Comparison of ENCODE assay signal across 1 cellular context in the genomic region with DNA sequence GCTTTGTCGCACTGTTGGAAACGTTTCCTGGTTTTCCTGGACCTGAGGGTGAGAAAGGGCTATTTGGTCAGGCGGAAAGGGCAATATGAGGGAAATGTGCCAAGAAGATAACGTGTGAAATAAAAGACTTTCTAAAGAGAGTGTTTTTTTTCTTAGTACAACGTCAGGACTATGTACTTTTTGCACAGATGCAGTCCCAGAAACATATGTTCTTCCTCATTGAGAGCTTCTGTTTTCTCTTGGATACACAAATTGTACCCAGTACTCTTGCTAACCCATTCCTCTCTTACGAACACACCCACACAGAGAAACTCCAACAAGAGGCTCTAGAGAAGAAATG.
TF ChIP-seq lines count a peak whose summit lies in the region.

No MANE protein-coding gene starts in this region.

TF ChIP-seq in K562, 482 proteins besides CTCF, POLR2A, EP300 and RAD21 (continued from another document):
- TF ChIP-seq, protein P1, sequence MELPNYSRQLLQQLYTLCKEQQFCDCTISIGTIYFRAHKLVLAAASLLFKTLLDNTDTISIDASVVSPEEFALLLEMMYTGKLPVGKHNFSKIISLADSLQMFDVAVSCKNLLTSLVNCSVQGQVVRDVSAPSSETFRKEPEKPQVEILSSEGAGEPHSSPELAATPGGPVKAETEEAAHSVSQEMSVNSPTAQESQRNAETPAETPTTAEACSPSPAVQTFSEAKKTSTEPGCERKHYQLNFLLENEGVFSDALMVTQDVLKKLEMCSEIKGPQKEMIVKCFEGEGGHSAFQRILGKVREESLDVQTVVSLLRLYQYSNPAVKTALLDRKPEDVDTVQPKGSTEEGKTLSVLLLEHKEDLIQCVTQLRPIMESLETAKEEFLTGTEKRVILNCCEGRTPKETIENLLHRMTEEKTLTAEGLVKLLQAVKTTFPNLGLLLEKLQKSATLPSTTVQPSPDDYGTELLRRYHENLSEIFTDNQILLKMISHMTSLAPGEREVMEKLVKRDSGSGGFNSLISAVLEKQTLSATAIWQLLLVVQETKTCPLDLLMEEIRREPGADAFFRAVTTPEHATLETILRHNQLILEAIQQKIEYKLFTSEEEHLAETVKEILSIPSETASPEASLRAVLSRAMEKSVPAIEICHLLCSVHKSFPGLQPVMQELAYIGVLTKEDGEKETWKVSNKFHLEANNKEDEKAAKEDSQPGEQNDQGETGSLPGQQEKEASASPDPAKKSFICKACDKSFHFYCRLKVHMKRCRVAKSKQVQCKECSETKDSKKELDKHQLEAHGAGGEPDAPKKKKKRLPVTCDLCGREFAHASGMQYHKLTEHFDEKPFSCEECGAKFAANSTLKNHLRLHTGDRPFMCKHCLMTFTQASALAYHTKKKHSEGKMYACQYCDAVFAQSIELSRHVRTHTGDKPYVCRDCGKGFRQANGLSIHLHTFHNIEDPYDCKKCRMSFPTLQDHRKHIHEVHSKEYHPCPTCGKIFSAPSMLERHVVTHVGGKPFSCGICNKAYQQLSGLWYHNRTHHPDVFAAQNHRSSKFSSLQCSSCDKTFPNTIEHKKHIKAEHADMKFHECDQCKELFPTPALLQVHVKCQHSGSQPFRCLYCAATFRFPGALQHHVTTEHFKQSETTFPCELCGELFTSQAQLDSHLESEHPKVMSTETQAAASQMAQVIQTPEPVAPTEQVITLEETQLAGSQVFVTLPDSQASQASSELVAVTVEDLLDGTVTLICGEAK (IDR thresholded peaks at IDR 0.05) = peak; percentile 17; the same call in 1 of the 2 replicates
- TF ChIP-seq, protein P1 (CRISPR knock-in tag; IDR thresholded peaks at IDR 0.05) = no peak
- peak in 1 of 2 experiments; percentile 24; a peak in 1 of 4 replicates for TF ChIP-seq HDAC1 (IDR thresholded peaks at IDR 0.05)
- TF ChIP-seq, protein P2, sequence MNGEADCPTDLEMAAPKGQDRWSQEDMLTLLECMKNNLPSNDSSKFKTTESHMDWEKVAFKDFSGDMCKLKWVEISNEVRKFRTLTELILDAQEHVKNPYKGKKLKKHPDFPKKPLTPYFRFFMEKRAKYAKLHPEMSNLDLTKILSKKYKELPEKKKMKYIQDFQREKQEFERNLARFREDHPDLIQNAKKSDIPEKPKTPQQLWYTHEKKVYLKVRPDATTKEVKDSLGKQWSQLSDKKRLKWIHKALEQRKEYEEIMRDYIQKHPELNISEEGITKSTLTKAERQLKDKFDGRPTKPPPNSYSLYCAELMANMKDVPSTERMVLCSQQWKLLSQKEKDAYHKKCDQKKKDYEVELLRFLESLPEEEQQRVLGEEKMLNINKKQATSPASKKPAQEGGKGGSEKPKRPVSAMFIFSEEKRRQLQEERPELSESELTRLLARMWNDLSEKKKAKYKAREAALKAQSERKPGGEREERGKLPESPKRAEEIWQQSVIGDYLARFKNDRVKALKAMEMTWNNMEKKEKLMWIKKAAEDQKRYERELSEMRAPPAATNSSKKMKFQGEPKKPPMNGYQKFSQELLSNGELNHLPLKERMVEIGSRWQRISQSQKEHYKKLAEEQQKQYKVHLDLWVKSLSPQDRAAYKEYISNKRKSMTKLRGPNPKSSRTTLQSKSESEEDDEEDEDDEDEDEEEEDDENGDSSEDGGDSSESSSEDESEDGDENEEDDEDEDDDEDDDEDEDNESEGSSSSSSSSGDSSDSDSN (IDR thresholded peaks at IDR 0.05; ENCODE audit: borderline replicate concordance in 1 of 2, low read depth in 2 of 2, low read length in 2 of 2) = no peak
